In genomic region chr13:93249259-93249917, GRCh38 we compare ENCODE assay signal across 10 cellular contexts. TPM values are rescaled to one million over a fixed set of nuclear protein-coding genes. Genes with fewer than 3 reads are reported as not detected.
DNase-seq lines count a peak whose midpoint lies in the region; ATAC-seq, FAIRE-seq and TF ChIP-seq lines count a peak whose summit lies in the region.
"Had no signal": no experiment of that assay in that cellular context is flagged by ENCODE, and none has a peak within 500 bp of the region (broad histone marks: within the 10 kb centered on the region; RNA-seq: fewer than 3 reads in every experiment).

No MANE protein-coding gene starts in this region.

- TF ChIP-seq EP300 in neural cell (conservative IDR thresholded peaks at IDR 0.05; ENCODE audit: poor library complexity, severe bottlenecking), result no peak

- no peaks in the 10 kb centered on the region for H3K27me3 ChIP-seq in endothelial cell of umbilical vein (ENCODE audit: control insufficient read depth in 2 of 2, insufficient read depth in 2 of 2, low read length in 2 of 2)
- no peaks in the 10 kb centered on the region for H3K27me3 ChIP-seq in neural cell (ENCODE audit: insufficient read depth, low read depth, low read length)

- no peak for ATAC-seq in GM18498 (IDR thresholded peaks at IDR 0.05; ENCODE audit: unreplicated experiment)
- ATAC-seq: activated naive CD4-positive, alpha-beta T cell treated with anti-CD3 and anti-CD28 coated beads, Interleukin-2, amount 50 U/mL, for 72 hours had no signal

- intact Hi-C loops in endothelial cell of umbilical vein (cut with micrococcal nuclease), result no loop called here

- H3K79me2 ChIP-seq in endothelial cell of umbilical vein (ENCODE audit: control insufficient read depth, insufficient read depth, low read length) (no peaks in the 10 kb centered on the region), neural cell (replicated peaks; ENCODE audit: insufficient read depth, low read length) (peaks cover 8% of the 10 kb centered on the region)

- peaks cover 5% of the 10 kb centered on the region for H3F3A ChIP-seq in neural cell (ENCODE audit: insufficient read depth, low read length, poor library complexity, severe bottlenecking)

- no peaks in the 10 kb centered on the region for H3K36me3 ChIP-seq in endothelial cell of umbilical vein (ENCODE audit: control insufficient read depth in 2 of 2, extremely low read depth in 1 of 2, insufficient read depth in 2 of 2, low read length in 2 of 2)
- no peaks in the 10 kb centered on the region for H3K36me3 ChIP-seq in neural cell (ENCODE audit: insufficient read depth, low read length)

- CTCF ChIA-PET in endothelial cell of umbilical vein (lab: Charles Lee), result no interaction called here

- H3K9ac ChIP-seq in endothelial cell of umbilical vein (replicated peaks; ENCODE audit: extremely low read depth, insufficient read depth, low read length) (no peak overlapping the region), neural cell (ENCODE audit: low read length) (peak overlapping the region; percentile 4)

- TF ChIP-seq POLR2A in endothelial cell of umbilical vein (IDR thresholded peaks at IDR 0.05; ENCODE audit: low read depth, low read length), result no peak

- TF ChIP-seq CTCF in endothelial cell of umbilical vein (IDR thresholded peaks at IDR 0.05; ENCODE audit: extremely low read depth in 1 of 2, insufficient read depth in 1 of 2, low read depth in 1 of 2, low read length in 2 of 2) (no peak), neural cell (IDR thresholded peaks at IDR 0.05; ENCODE audit: poor library complexity, severe bottlenecking) (no peak)

- dilution Hi-C loops in endothelial cell of umbilical vein (cut with MboI; ENCODE audit: extremely low pct_ligation_motif_present, low sequenced_read_pairs), result no loop called here

- TF ChIP-seq RAD21 in neural cell (conservative IDR thresholded peaks at IDR 0.05), result no peak

- no peak overlapping the region for H2AFZ ChIP-seq in endothelial cell of umbilical vein (ENCODE audit: low read depth, low read length)
- H2AFZ ChIP-seq in neural cell (ENCODE audit: low read depth, low read length), result no peak overlapping the region

- H4K20me1 ChIP-seq in endothelial cell of umbilical vein (replicated peaks; ENCODE audit: control insufficient read depth, extremely low read depth, insufficient read depth, low read length) (no peaks in the 10 kb centered on the region), neural cell (ENCODE audit: insufficient read depth) (no peaks in the 10 kb centered on the region)

- no peak for FAIRE-seq in endothelial cell of umbilical vein (lab: Jason Lieb, UNC)

- POLR2A ChIA-PET in endothelial cell of umbilical vein (lab: Charles Lee), result no interaction called here

- H3K4me3 ChIP-seq in endothelial cell of umbilical vein (replicated peaks in 1 of 3; ENCODE audit: insufficient read depth in 1 of 3, low read depth in 1 of 3, low read length in 3 of 3), result no peak overlapping the region
- peak overlapping the region; percentile 21 for H3K4me3 ChIP-seq in neural cell (ENCODE audit: low read length)
- H3K4me3 ChIP-seq: psoas muscle had no signal

- H3K4me2 ChIP-seq in endothelial cell of umbilical vein (ENCODE audit: insufficient read depth, low read length) (no peak overlapping the region), neural cell (ENCODE audit: low read length) (no peak overlapping the region)

- H3K27ac ChIP-seq in endothelial cell of umbilical vein (ENCODE audit: insufficient read depth, low read depth, low read length) (no peak overlapping the region), neural cell (ENCODE audit: low read length) (peak overlapping the region; percentile 63)
- H3K27ac ChIP-seq: psoas muscle had no signal

- peak; percentile 94 for DNase-seq in ELR (ENCODE audit: low read depth)
- peak; percentile 87 for DNase-seq in NCI-H226
- no peak for DNase-seq in endothelial cell of umbilical vein (ENCODE audit: low read depth, low spot score)
- no peak for DNase-seq in Kasumi-1 (lab: John Stamatoyannopoulos, UW)
- no peak for DNase-seq in activated CD4-positive, CD25-positive, alpha-beta regulatory T cell (lab: John Stamatoyannopoulos, UW)
- DNase-seq in DMS 273 (lab: John Stamatoyannopoulos, UW; ENCODE audit: unreplicated experiment), result no peak
- DNase-seq: psoas muscle had no signal

- H3K9me1 ChIP-seq in endothelial cell of umbilical vein (replicated peaks; ENCODE audit: control insufficient read depth, extremely low read depth, insufficient read depth, low read length), result no peaks in the 10 kb centered on the region

- no TSS peak for BruUV-seq in endothelial cell of umbilical vein (replicated peaks; lab: Mats Ljungman, UMichigan)

- no peaks in the 10 kb centered on the region for H3K4me1 ChIP-seq in endothelial cell of umbilical vein (ENCODE audit: control insufficient read depth, extremely low read depth, insufficient read depth, low read length)
- H3K4me1 ChIP-seq: psoas muscle had no signal

- no peaks in the 10 kb centered on the region for H3K9me2 ChIP-seq in neural cell (ENCODE audit: insufficient read depth, low read length)

- H3K9me3 ChIP-seq in endothelial cell of umbilical vein (replicated peaks; ENCODE audit: control insufficient read depth, insufficient read depth, low read length) (no peaks in the 10 kb centered on the region), neural cell (ENCODE audit: low read length) (no peaks in the 10 kb centered on the region)
- H3K9me3 ChIP-seq: psoas muscle had no signal

TF ChIP-seq in endothelial cell of umbilical vein, 7 proteins besides CTCF, POLR2A, EP300 and RAD21:
- TF ChIP-seq JUN (IDR thresholded peaks at IDR 0.05; ENCODE audit: borderline replicate concordance, insufficient read depth, insufficient read length, low read depth), result peak; percentile 26
- no peak for TF ChIP-seq EZH2 (IDR thresholded peaks at IDR 0.05; ENCODE audit: borderline replicate concordance, low read depth, low read length, severe bottlenecking)

TF ChIP-seq in neural cell, 6 proteins besides CTCF, POLR2A, EP300 and RAD21:
- TF ChIP-seq TAF1 (IDR thresholded peaks at IDR 0.05; ENCODE audit: low read depth) (no peak), REST (IDR thresholded peaks at IDR 0.05; ENCODE audit: borderline replicate concordance) (no peak), SMC3 (conservative IDR thresholded peaks at IDR 0.05; ENCODE audit: poor library complexity) (no peak), MXI1 (conservative IDR thresholded peaks at IDR 0.05; ENCODE audit: poor library complexity, severe bottlenecking) (no peak)

RNA-seq across cellular contexts. Expression of gene GPC6, which starts 22.8 kb away (rescaled TPM):
- total RNA-seq in endothelial cell of umbilical vein, result not detected in 2 replicates
- polyA plus RNA-seq in endothelial cell of umbilical vein, result 0.01 TPM in 1 of 2 replicates, not detected in the other
- not detected in 2 replicates for polyA plus RNA-seq in endothelial cell of umbilical vein (2011; cell fraction: cytosol; rRNA removed)
- not detected in 2 replicates for polyA plus RNA-seq in endothelial cell of umbilical vein (2011; cell fraction: nucleus; rRNA removed)
- not detected in 2 replicates for polyA plus RNA-seq in endothelial cell of umbilical vein (2012)
- not detected in 2 replicates for polyA minus RNA-seq in endothelial cell of umbilical vein
- polyA minus RNA-seq in endothelial cell of umbilical vein (2011; cell fraction: cytosol; rRNA and poly(A)+ RNA removed), result not detected
- not detected in 2 replicates for polyA minus RNA-seq in endothelial cell of umbilical vein (2011; cell fraction: nucleus; rRNA and poly(A)+ RNA removed)
- 8.3 and 9.0 TPM in 2 replicates for polyA plus RNA-seq in neural cell
- polyA minus RNA-seq in neural cell, result 49.2 and 57.9 TPM in 2 replicates
- total RNA-seq: activated naive CD4-positive, alpha-beta T cell treated with anti-CD3 and anti-CD28 coated beads, Interleukin-2, amount 50 U/mL, for 72 hours had no signal

Comparison
In these comparisons a context has a peak if more than half of its experiments do, and no peak if none do; other contexts are left out.
1. DNase-seq: peak in ELR (single experiment) and NCI-H226 (single experiment); none in endothelial cell of umbilical vein (single experiment), Kasumi-1 (0 of 2), activated CD4-positive, CD25-positive, alpha-beta regulatory T cell (0 of 4) and DMS 273 (single experiment).